1 cellular context compared by ENCODE assay signal in the genomic region with DNA sequence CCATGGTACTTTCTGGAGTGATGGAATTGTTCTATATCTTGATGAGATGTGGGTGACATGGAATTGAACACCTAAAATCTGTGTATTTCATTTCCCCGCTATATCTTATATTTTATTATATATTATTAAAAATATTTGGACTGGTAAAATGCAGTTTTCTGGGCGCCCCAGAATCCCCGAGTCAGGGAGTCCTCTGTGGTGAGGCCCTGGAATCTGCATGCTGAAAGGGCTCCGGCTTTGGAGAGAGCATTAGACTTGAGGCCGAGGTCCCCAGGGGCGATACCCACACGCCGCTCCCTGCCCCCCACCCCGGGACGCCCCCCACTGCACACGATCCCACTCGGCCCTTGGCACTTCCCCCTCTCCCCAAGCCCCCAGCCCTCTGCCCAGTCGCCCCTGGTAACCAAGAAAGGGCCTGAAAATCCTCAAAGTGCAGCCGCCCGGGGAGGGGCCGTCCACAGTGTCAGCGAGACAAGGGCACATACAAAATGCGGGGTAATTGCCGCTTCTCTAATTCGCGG.
TF ChIP-seq lines count a peak whose summit lies in the region.

No MANE protein-coding gene starts in this region.

TF ChIP-seq in GM23338, 12 proteins besides CTCF, POLR2A, EP300 and RAD21 (continued from another document):
- TF ChIP-seq, protein P1, sequence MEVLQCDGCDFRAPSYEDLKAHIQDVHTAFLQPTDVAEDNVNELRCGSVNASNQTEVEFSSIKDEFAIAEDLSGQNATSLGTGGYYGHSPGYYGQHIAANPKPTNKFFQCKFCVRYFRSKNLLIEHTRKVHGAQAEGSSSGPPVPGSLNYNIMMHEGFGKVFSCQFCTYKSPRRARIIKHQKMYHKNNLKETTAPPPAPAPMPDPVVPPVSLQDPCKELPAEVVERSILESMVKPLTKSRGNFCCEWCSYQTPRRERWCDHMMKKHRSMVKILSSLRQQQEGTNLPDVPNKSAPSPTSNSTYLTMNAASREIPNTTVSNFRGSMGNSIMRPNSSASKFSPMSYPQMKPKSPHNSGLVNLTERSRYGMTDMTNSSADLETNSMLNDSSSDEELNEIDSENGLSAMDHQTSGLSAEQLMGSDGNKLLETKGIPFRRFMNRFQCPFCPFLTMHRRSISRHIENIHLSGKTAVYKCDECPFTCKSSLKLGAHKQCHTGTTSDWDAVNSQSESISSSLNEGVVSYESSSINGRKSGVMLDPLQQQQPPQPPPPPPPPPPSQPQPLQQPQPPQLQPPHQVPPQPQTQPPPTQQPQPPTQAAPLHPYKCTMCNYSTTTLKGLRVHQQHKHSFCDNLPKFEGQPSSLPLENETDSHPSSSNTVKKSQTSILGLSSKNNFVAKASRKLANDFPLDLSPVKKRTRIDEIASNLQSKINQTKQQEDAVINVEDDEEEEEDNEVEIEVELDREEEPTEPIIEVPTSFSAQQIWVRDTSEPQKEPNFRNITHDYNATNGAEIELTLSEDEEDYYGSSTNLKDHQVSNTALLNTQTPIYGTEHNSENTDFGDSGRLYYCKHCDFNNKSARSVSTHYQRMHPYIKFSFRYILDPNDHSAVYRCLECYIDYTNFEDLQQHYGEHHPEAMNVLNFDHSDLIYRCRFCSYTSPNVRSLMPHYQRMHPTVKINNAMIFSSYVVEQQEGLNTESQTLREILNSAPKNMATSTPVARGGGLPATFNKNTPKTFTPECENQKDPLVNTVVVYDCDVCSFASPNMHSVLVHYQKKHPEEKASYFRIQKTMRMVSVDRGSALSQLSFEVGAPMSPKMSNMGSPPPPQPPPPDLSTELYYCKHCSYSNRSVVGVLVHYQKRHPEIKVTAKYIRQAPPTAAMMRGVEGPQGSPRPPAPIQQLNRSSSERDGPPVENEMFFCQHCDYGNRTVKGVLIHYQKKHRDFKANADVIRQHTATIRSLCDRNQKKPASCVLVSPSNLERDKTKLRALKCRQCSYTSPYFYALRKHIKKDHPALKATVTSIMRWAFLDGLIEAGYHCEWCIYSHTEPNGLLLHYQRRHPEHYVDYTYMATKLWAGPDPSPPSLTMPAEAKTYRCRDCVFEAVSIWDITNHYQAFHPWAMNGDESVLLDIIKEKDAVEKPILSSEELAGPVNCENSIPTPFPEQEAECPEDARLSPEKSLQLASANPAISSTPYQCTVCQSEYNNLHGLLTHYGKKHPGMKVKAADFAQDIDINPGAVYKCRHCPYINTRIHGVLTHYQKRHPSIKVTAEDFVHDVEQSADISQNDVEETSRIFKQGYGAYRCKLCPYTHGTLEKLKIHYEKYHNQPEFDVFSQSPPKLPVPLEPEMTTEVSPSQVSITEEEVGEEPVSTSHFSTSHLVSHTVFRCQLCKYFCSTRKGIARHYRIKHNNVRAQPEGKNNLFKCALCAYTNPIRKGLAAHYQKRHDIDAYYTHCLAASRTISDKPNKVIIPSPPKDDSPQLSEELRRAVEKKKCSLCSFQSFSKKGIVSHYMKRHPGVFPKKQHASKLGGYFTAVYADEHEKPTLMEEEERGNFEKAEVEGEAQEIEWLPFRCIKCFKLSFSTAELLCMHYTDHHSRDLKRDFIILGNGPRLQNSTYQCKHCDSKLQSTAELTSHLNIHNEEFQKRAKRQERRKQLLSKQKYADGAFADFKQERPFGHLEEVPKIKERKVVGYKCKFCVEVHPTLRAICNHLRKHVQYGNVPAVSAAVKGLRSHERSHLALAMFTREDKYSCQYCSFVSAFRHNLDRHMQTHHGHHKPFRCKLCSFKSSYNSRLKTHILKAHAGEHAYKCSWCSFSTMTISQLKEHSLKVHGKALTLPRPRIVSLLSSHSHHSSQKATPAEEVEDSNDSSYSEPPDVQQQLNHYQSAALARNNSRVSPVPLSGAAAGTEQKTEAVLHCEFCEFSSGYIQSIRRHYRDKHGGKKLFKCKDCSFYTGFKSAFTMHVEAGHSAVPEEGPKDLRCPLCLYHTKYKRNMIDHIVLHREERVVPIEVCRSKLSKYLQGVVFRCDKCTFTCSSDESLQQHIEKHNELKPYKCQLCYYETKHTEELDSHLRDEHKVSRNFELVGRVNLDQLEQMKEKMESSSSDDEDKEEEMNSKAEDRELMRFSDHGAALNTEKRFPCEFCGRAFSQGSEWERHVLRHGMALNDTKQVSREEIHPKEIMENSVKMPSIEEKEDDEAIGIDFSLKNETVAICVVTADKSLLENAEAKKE (CRISPR knock-in tag; IDR thresholded peaks at IDR 0.05): no peak
- TF ChIP-seq, protein P2, sequence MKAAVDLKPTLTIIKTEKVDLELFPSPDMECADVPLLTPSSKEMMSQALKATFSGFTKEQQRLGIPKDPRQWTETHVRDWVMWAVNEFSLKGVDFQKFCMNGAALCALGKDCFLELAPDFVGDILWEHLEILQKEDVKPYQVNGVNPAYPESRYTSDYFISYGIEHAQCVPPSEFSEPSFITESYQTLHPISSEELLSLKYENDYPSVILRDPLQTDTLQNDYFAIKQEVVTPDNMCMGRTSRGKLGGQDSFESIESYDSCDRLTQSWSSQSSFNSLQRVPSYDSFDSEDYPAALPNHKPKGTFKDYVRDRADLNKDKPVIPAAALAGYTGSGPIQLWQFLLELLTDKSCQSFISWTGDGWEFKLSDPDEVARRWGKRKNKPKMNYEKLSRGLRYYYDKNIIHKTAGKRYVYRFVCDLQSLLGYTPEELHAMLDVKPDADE (IDR thresholded peaks at IDR 0.05): no peak
- TF ChIP-seq EZH2phosphoT487 (IDR thresholded peaks at IDR 0.05; ENCODE audit: unreplicated experiment) (no peak), EZH2 (IDR thresholded peaks at IDR 0.05; ENCODE audit: low read depth, unreplicated experiment) (no peak), STAT1 (IDR thresholded peaks at IDR 0.05; ENCODE audit: unreplicated experiment) (no peak), ZNF114 (CRISPR knock-in tag; IDR thresholded peaks at IDR 0.05) (no peak), CREB1 (CRISPR knock-in tag; IDR thresholded peaks at IDR 0.05; ENCODE audit: low read depth) (no peak), ZNF331 (CRISPR knock-in tag; IDR thresholded peaks at IDR 0.05; ENCODE audit: low read depth) (no peak), JUNB (IDR thresholded peaks at IDR 0.05; ENCODE audit: unreplicated experiment) (no peak), NANOG (IDR thresholded peaks at IDR 0.05; ENCODE audit: borderline replicate concordance) (no peak), POLR2AphosphoS5 (IDR thresholded peaks at IDR 0.05; ENCODE audit: low read depth) (no peak)
